ENCODE assay signal across 8 cellular contexts in genomic region chr3:179071569-179072397, GRCh38. TPM values are rescaled to one million over a fixed set of nuclear protein-coding genes. Genes with fewer than 3 reads are reported as not detected.
DNase-seq lines count a peak whose midpoint lies in the region; ATAC-seq and TF ChIP-seq lines count a peak whose summit lies in the region.

Gene ZMAT3, minus strand, starts transcription at chr3:179071809. Its CDS starts 4,057 bp downstream, at chr3:179067752.

- no peaks in the 10 kb centered on the region for H3K4me1 ChIP-seq in right cardiac atrium (ENCODE audit: control insufficient read depth, insufficient read depth, low read length)

- peak; percentile 86 for DNase-seq in GM13977 (ENCODE audit: low spot score)
- DNase-seq in NCI-H146 treated with DMSO at 0.1 percent for 48 hours (lab: John Stamatoyannopoulos, UW; ENCODE audit: unreplicated experiment), result peak; percentile 88
- peak; percentile 75 to 80 (median 77) for DNase-seq in T-helper 17 cell
- DNase-seq in right cardiac atrium, result peak; percentile 92 to 96 (median 95)
- DNase-seq in renal cortical epithelial cell (ENCODE audit: low read depth), result peak; percentile 58
- no peak for DNase-seq in OCI-M2 (lab: John Stamatoyannopoulos, UW; ENCODE audit: unreplicated experiment)

- peak within 1 kb of the TSS; percentile 69 for H3K4me3 ChIP-seq in right cardiac atrium (ENCODE audit: low read length)

- H3K4me3 Mint-ChIP-seq in T-helper 17 cell, result peak within 1 kb of the TSS; percentile 99

- ATAC-seq in HG02852 (IDR thresholded peaks at IDR 0.05; ENCODE audit: unreplicated experiment), result peak; percentile 54
- ATAC-seq in T-helper 17 cell, result peak; percentile 82
- peak; percentile 99 for ATAC-seq in right cardiac atrium

- H3K4me1 Mint-ChIP-seq in T-helper 17 cell, result peaks cover 36% of the 10 kb centered on the region

- H3K27ac ChIP-seq in angular gyrus (ENCODE audit: low read depth, low read length) (peak within 1 kb of the TSS; percentile 74), right cardiac atrium (ENCODE audit: low read length) (peak within 1 kb of the TSS; percentile 93)

- no peaks in the 10 kb centered on the region for H3K27me3 ChIP-seq in right cardiac atrium (ENCODE audit: control insufficient read depth, insufficient read depth)

- intact Hi-C loops in right cardiac atrium (cut with DNase I), result no loop called here

- in situ Hi-C loops in GM13977 (cut with MboI; ENCODE audit: low pct_unique_long_range_greater_than_20kb, low sequenced_read_pairs, unreplicated experiment), result no loop called here

- no peaks in the 10 kb centered on the region for H3K27me3 Mint-ChIP-seq in T-helper 17 cell

- WGBS in right cardiac atrium, result under 1% methylated on average over 73 of the region's 73 CpGs

- H3K9me3 ChIP-seq in T-helper 17 cell (ENCODE audit: control insufficient read depth, low read length, poor library complexity, severe bottlenecking) (no peaks in the 10 kb centered on the region), right cardiac atrium (ENCODE audit: control insufficient read depth, low read length) (no peaks in the 10 kb centered on the region)

- peaks cover 2% of the 10 kb centered on the region for H3K36me3 Mint-ChIP-seq in T-helper 17 cell (ENCODE audit: low read depth)

- H3K27ac Mint-ChIP-seq in T-helper 17 cell, result peak within 1 kb of the TSS; percentile 91

- TF ChIP-seq CTCF in GM13977 (IDR thresholded peaks at IDR 0.05; ENCODE audit: extremely low read depth, insufficient read depth, missing control alignments), result no peak

RNA-seq across cellular contexts. Expression of gene ZMAT3, which starts in this region (rescaled TPM):
- total RNA-seq in T-helper 17 cell, result 10 to 100 TPM; 18.1 to 19.0 TPM
- 10 to 100 TPM; 11.3 to 16.6 (median 14.7) TPM for total RNA-seq in right cardiac atrium
- polyA plus RNA-seq in right cardiac atrium, result 3.4 TPM
- 30.9 and 96.9 TPM in 2 replicates for total RNA-seq in renal cortical epithelial cell
